ENCODE assay signal across 13 cellular contexts in genomic region chr3:24351779-24352469, GRCh38.
A peak's percentile ranks its signal among the peaks of the same experiment; 100 is the strongest.
DNase-seq lines count a peak whose midpoint lies in the region; ATAC-seq, FAIRE-seq and TF ChIP-seq lines count a peak whose summit lies in the region.
"Had no signal": no experiment of that assay in that cellular context is flagged by ENCODE, and none has a peak within 500 bp of the region (broad histone marks: within the 10 kb centered on the region; RNA-seq: fewer than 3 reads in every experiment).

No MANE protein-coding gene starts in this region.

- peak; percentile 9 for DNase-seq in AG08395 (ENCODE audit: low spot score)
- peak; percentile 63 for DNase-seq in astrocyte (ENCODE audit: low read depth)
- DNase-seq in globus pallidus (ENCODE audit: low spot score) = peak; percentile 27
- DNase-seq in omental fat pad (ENCODE audit: low spot score) = no peak
- DNase-seq in kidney = no peak
- no peak for DNase-seq in natural killer cell treated with Interleukin-12 subunit alpha and Interleukin-12 subunit beta and Interleukin-15 and Interleukin-18, amount 100 ng/mL, for 72 hours (ENCODE audit: low spot score)
- DNase-seq: activated CD8-positive, alpha-beta T cell treated with anti-CD3 and anti-CD28 coated beads for 36 hours; endodermal cell; NCI-H187 had no signal

- no peaks in the 10 kb centered on the region for H3K9me3 ChIP-seq in astrocyte (ENCODE audit: insufficient read depth, low read depth, low read length)
- no peaks in the 10 kb centered on the region for H3K9me3 ChIP-seq in kidney (ENCODE audit: control insufficient read depth in 1 of 2, low read length in 2 of 2)

- no peaks in the 10 kb centered on the region for H3K36me3 Mint-ChIP-seq in astrocyte (ENCODE audit: low read depth, unreplicated experiment)
- H3K36me3 Mint-ChIP-seq in natural killer cell treated with Interleukin-12 subunit alpha and Interleukin-12 subunit beta and Interleukin-15 and Interleukin-18, amount 100 ng/mL, for 72 hours = no peaks in the 10 kb centered on the region
- H3K36me3 Mint-ChIP-seq: activated naive CD4-positive, alpha-beta T cell treated with anti-CD3 and anti-CD28 coated beads, Interleukin-2, amount 50 U/mL, for 72 hours had no signal

- no peaks in the 10 kb centered on the region for H3K79me2 ChIP-seq in astrocyte (ENCODE audit: insufficient read depth, low read length)

- no peak overlapping the region for H3K4me2 ChIP-seq in astrocyte (ENCODE audit: low read length)

- H2AFZ ChIP-seq in astrocyte (ENCODE audit: low read depth, low read length) = no peak overlapping the region

- peak overlapping the region; percentile 71 for H3K27ac Mint-ChIP-seq in astrocyte (ENCODE audit: unreplicated experiment)
- no peak overlapping the region for H3K27ac Mint-ChIP-seq in natural killer cell treated with Interleukin-12 subunit alpha and Interleukin-12 subunit beta and Interleukin-15 and Interleukin-18, amount 100 ng/mL, for 72 hours
- H3K27ac Mint-ChIP-seq: activated CD8-positive, alpha-beta T cell treated with anti-CD3 and anti-CD28 coated beads for 36 hours; activated naive CD4-positive, alpha-beta T cell treated with anti-CD3 and anti-CD28 coated beads, Interleukin-2, amount 50 U/mL, for 72 hours; endodermal cell had no signal

- H3K4me1 ChIP-seq in astrocyte (ENCODE audit: insufficient read depth, low read length) (no peaks in the 10 kb centered on the region), kidney (ENCODE audit: control insufficient read depth in 1 of 2, insufficient read depth in 1 of 2, low read depth in 1 of 2, low read length in 2 of 2) (peaks cover 4 to 6% of the 10 kb centered on the region in 2 donors)

- no peaks in the 10 kb centered on the region for H3K27me3 ChIP-seq in astrocyte (ENCODE audit: insufficient read depth, low read length)

- FAIRE-seq in astrocyte (lab: Jason Lieb, UNC) = peak; percentile 9
- FAIRE-seq in kidney (lab: Jason Lieb, UNC) = no peak
- FAIRE-seq: A204.1 had no signal

- H3K4me3 Mint-ChIP-seq in astrocyte (ENCODE audit: unreplicated experiment) = no peak overlapping the region
- H3K4me3 Mint-ChIP-seq in natural killer cell treated with Interleukin-12 subunit alpha and Interleukin-12 subunit beta and Interleukin-15 and Interleukin-18, amount 100 ng/mL, for 72 hours = no peak overlapping the region
- H3K4me3 Mint-ChIP-seq: activated CD8-positive, alpha-beta T cell treated with anti-CD3 and anti-CD28 coated beads for 36 hours; endodermal cell had no signal

- TF ChIP-seq CTCF in astrocyte (IDR thresholded peaks at IDR 0.05; ENCODE audit: insufficient read depth, low read depth, low read length) (no peak), omental fat pad (IDR thresholded peaks at IDR 0.05) (no peak), kidney (IDR thresholded peaks at IDR 0.05; ENCODE audit: borderline replicate concordance, extremely low read depth, insufficient read depth) (no peak)

- peaks cover 20% of the 10 kb centered on the region for H3K4me1 Mint-ChIP-seq in astrocyte (ENCODE audit: low read depth, unreplicated experiment)
- no peaks in the 10 kb centered on the region for H3K4me1 Mint-ChIP-seq in natural killer cell treated with Interleukin-12 subunit alpha and Interleukin-12 subunit beta and Interleukin-15 and Interleukin-18, amount 100 ng/mL, for 72 hours (ENCODE audit: low read depth in 2 of 2)

- H3K4me3 ChIP-seq in astrocyte (ENCODE audit: insufficient read depth, low read depth, low read length) (no peak overlapping the region), kidney (ENCODE audit: low read length in 2 of 2) (no peak overlapping the region)

- no peaks in the 10 kb centered on the region for H3K27me3 Mint-ChIP-seq in astrocyte (ENCODE audit: low read depth, unreplicated experiment)
- H3K27me3 Mint-ChIP-seq in natural killer cell treated with Interleukin-12 subunit alpha and Interleukin-12 subunit beta and Interleukin-15 and Interleukin-18, amount 100 ng/mL, for 72 hours = peaks cover 0 to 2% of the 10 kb centered on the region in 2 donors
- H3K27me3 Mint-ChIP-seq: activated CD8-positive, alpha-beta T cell treated with anti-CD3 and anti-CD28 coated beads for 36 hours had no signal

- H3K27ac ChIP-seq in astrocyte (ENCODE audit: low read depth, low read length) = no peak overlapping the region
- H3K27ac ChIP-seq in kidney (ENCODE audit: low read depth in 2 of 2, low read length in 2 of 2) = no peak overlapping the region

- H3K9ac ChIP-seq in astrocyte (ENCODE audit: low read length) = no peak overlapping the region
- no peak overlapping the region for H3K9ac ChIP-seq in kidney (ENCODE audit: low read length in 2 of 2)

- H3K36me3 ChIP-seq in astrocyte (ENCODE audit: insufficient read depth, low read length) (no peaks in the 10 kb centered on the region), kidney (ENCODE audit: control insufficient read depth in 1 of 2, insufficient read depth in 2 of 2, low read length in 2 of 2) (no peaks in the 10 kb centered on the region)

- peak; percentile 42 for ATAC-seq in omental fat pad (ENCODE audit: low FRiP score)
- no peak for ATAC-seq in HG03139 (IDR thresholded peaks at IDR 0.05; ENCODE audit: unreplicated experiment)
- no peak for ATAC-seq in natural killer cell treated with Interleukin-12 subunit alpha and Interleukin-12 subunit beta and Interleukin-15 and Interleukin-18, amount 100 ng/mL, for 72 hours
- ATAC-seq in GM19023 (IDR thresholded peaks at IDR 0.05; ENCODE audit: unreplicated experiment) = no peak
- ATAC-seq: activated CD8-positive, alpha-beta T cell treated with anti-CD3 and anti-CD28 coated beads for 36 hours; activated naive CD4-positive, alpha-beta T cell treated with anti-CD3 and anti-CD28 coated beads, Interleukin-2, amount 50 U/mL, for 72 hours had no signal

- H4K20me1 ChIP-seq in astrocyte (ENCODE audit: insufficient read depth, low read length) = no peaks in the 10 kb centered on the region

- peaks cover 2% of the 10 kb centered on the region for H3K9me3 Mint-ChIP-seq in astrocyte (ENCODE audit: unreplicated experiment)
- peaks cover 6% of the 10 kb centered on the region for H3K9me3 Mint-ChIP-seq in natural killer cell treated with Interleukin-12 subunit alpha and Interleukin-12 subunit beta and Interleukin-15 and Interleukin-18, amount 100 ng/mL, for 72 hours
- H3K9me3 Mint-ChIP-seq: activated CD8-positive, alpha-beta T cell treated with anti-CD3 and anti-CD28 coated beads for 36 hours; endodermal cell had no signal

- intact Hi-C loops in kidney (cut with DNase I) = no loop called here

Comparison
In these comparisons a context has a peak if more than half of its experiments do, and no peak if none do; other contexts are left out.
1. DNase-seq: peak in AG08395 (single experiment), astrocyte (single experiment) and globus pallidus (single experiment); none in omental fat pad (single experiment), kidney (single experiment) and natural killer cell treated with Interleukin-12 subunit alpha and Interleukin-12 subunit beta and Interleukin-15 and Interleukin-18, amount 100 ng/mL, for 72 hours (single experiment).